10 cellular contexts compared by ENCODE assay signal in genomic region chr14:95523051-95523817, GRCh38. TPM values are rescaled to one million over a fixed set of nuclear protein-coding genes. Genes with fewer than 3 reads are reported as not detected.
DNase-seq lines count a peak whose midpoint lies in the region; ATAC-seq, FAIRE-seq and TF ChIP-seq lines count a peak whose summit lies in the region.
"Had no signal": no experiment of that assay in that cellular context is flagged by ENCODE, and none has a peak within 500 bp of the region (broad histone marks: within the 10 kb centered on the region; RNA-seq: fewer than 3 reads in every experiment).

No MANE protein-coding gene starts in this region.

- peak overlapping the region; percentile 98 for H3K27ac Mint-ChIP-seq in activated naive CD4-positive, alpha-beta T cell treated with anti-CD3 and anti-CD28 coated beads, Interleukin-2, amount 10 ng/mL, durations not matched to agents 7 days and 5 days

- H3K4me2 ChIP-seq in BLaER1 (peak overlapping the region; percentile 96), mesenchymal stem cell (ENCODE audit: low read length, poor library complexity, severe bottlenecking) (no peak overlapping the region)
- H3K4me2 ChIP-seq: KMS-11 had no signal

- peak overlapping the region; percentile 11 for H2BK120ac ChIP-seq in mesenchymal stem cell (ENCODE audit: low read depth, low read length)

- H3K14ac ChIP-seq in mesenchymal stem cell (ENCODE audit: low read length in 2 of 2) = no peak overlapping the region

- TF ChIP-seq CTCF in NB4 (IDR thresholded peaks at IDR 0.05; ENCODE audit: low read depth, low read length) (no peak), foreskin fibroblast (IDR thresholded peaks at IDR 0.05; ENCODE audit: low read depth, low read length) (no peak)

- H3K23ac ChIP-seq in mesenchymal stem cell (ENCODE audit: low read length in 2 of 2) = no peak overlapping the region

- H3K9me3 ChIP-seq in BLaER1 (no peaks in the 10 kb centered on the region), mesenchymal stem cell (ENCODE audit: control insufficient read depth, low read length) (no peaks in the 10 kb centered on the region)
- H3K9me3 ChIP-seq: adrenal gland had no signal

- peak overlapping the region; percentile 70 for H3K4me3 Mint-ChIP-seq in activated naive CD4-positive, alpha-beta T cell treated with anti-CD3 and anti-CD28 coated beads, Interleukin-2, amount 10 ng/mL, durations not matched to agents 7 days and 5 days

- H3K4ac ChIP-seq in mesenchymal stem cell (ENCODE audit: low read depth in 1 of 2, low read length in 2 of 2) = peak overlapping the region in 1 of 2 experiments; percentile 77

- TF ChIP-seq POLR2A in NB4 (IDR thresholded peaks at IDR 0.05; ENCODE audit: extremely low read depth, insufficient read length) (no peak), GM18505 (IDR thresholded peaks at IDR 0.05; ENCODE audit: borderline replicate concordance, extremely low read depth, insufficient read depth, insufficient read length) (no peak)

- peaks cover 12% of the 10 kb centered on the region for H3K79me1 ChIP-seq in mesenchymal stem cell (replicated peaks; ENCODE audit: low read length, poor library complexity, severe bottlenecking)

- 71% methylated on average over 9 of the region's 12 CpGs for WGBS in mesenchymal stem cell

- H4K8ac ChIP-seq in mesenchymal stem cell (ENCODE audit: low read length) = peak overlapping the region; percentile 16

- FAIRE-seq in frontal cortex (lab: Jason Lieb, UNC) = no peak

- POLR2A ChIA-PET in HEK293T (lab: Yijun Ruan, JAX) = interaction anchor here (1.0 to 2.8 kb wide), 2 partner anchors 8 to 10 kb away, joined by 3 to 14 read pairs; partner anchors contain the start of gene GLRX5

- no peak overlapping the region for H2BK15ac ChIP-seq in mesenchymal stem cell (ENCODE audit: low read depth, poor library complexity, severe bottlenecking)

- peaks cover 89% of the 10 kb centered on the region for H3K4me1 Mint-ChIP-seq in activated naive CD4-positive, alpha-beta T cell treated with anti-CD3 and anti-CD28 coated beads, Interleukin-2, amount 10 ng/mL, durations not matched to agents 7 days and 5 days

- peak overlapping the region; percentile 90 for H3K27ac ChIP-seq in BLaER1
- H3K27ac ChIP-seq in mesenchymal stem cell (ENCODE audit: low read length, poor library complexity, severe bottlenecking) = peak overlapping the region; percentile 7
- H3K27ac ChIP-seq: KMS-11 had no signal

- no peaks in the 10 kb centered on the region for H4K20me1 ChIP-seq in BLaER1

- peak overlapping the region; percentile 64 for H3K4me3 ChIP-seq in BLaER1
- H3K4me3 ChIP-seq in NB4 (ENCODE audit: low read depth, low read length) = peak overlapping the region; percentile 35
- no peak overlapping the region for H3K4me3 ChIP-seq in mesenchymal stem cell (ENCODE audit: insufficient read depth in 1 of 2, low read depth in 1 of 2, low read length in 2 of 2)
- no peak overlapping the region for H3K4me3 ChIP-seq in foreskin fibroblast (ENCODE audit: low read depth in 1 of 2, low read length in 2 of 2)
- H3K4me3 ChIP-seq: adrenal gland had no signal

- no peaks in the 10 kb centered on the region for H3K27me3 Mint-ChIP-seq in activated naive CD4-positive, alpha-beta T cell treated with anti-CD3 and anti-CD28 coated beads, Interleukin-2, amount 10 ng/mL, durations not matched to agents 7 days and 5 days

- peaks cover 14% of the 10 kb centered on the region for H3K36me3 Mint-ChIP-seq in activated naive CD4-positive, alpha-beta T cell treated with anti-CD3 and anti-CD28 coated beads, Interleukin-2, amount 10 ng/mL, durations not matched to agents 7 days and 5 days

- peak overlapping the region; percentile 23 for H4K91ac ChIP-seq in mesenchymal stem cell (ENCODE audit: low read length)

- CTCF ChIA-PET in activated naive CD4-positive, alpha-beta T cell treated with anti-CD3 and anti-CD28 coated beads, Interleukin-2, amount 10 ng/mL, durations not matched to agents 7 days and 5 days (lab: Charles Lee) = interaction anchor here (0.8 to 2.6 kb wide), 8 partner anchors 10 to 96 kb away, joined by 3 to 10 read pairs (median 4); partner anchors contain the start of gene GLRX5
- CTCF ChIA-PET in HEK293T (lab: Yijun Ruan, JAX) = interaction anchor here (1.1 to 1.6 kb wide), 2 partner anchors 71 to 81 kb away, joined by 3 to 6 read pairs; no protein-coding TSS in a partner anchor

- peak; percentile 66 for DNase-seq in NB4 (ENCODE audit: low read depth)
- DNase-seq in activated naive CD4-positive, alpha-beta T cell treated with anti-CD3 and anti-CD28 coated beads, Interleukin-2, amount 10 ng/mL, durations not matched to agents 7 days and 5 days = peak; percentile 68
- peak; percentile 82 for DNase-seq in mesenchymal stem cell
- no peak for DNase-seq in HEK293T (ENCODE audit: extremely low spot score)
- no peak for DNase-seq in frontal cortex (ENCODE audit: low spot score in 2 of 2)
- no peak for DNase-seq in foreskin fibroblast

- H2AK5ac ChIP-seq in mesenchymal stem cell (ENCODE audit: low read length, severe bottlenecking) = no peak overlapping the region

- peak overlapping the region; percentile 25 to 73 for H3K18ac ChIP-seq in mesenchymal stem cell (ENCODE audit: low read depth in 1 of 2, low read length in 2 of 2)

- H2BK12ac ChIP-seq in mesenchymal stem cell (ENCODE audit: low read length in 2 of 2) = peak overlapping the region; percentile 20 to 37

- ATAC-seq in GM18505 (IDR thresholded peaks at IDR 0.05; ENCODE audit: unreplicated experiment) = no peak

- H3K9ac ChIP-seq in BLaER1 (peak overlapping the region; percentile 84), mesenchymal stem cell (ENCODE audit: low read length) (peak overlapping the region; percentile 10)
- H3K9ac ChIP-seq: KMS-11 had no signal

- no peaks in the 10 kb centered on the region for H3K9me3 Mint-ChIP-seq in activated naive CD4-positive, alpha-beta T cell treated with anti-CD3 and anti-CD28 coated beads, Interleukin-2, amount 10 ng/mL, durations not matched to agents 7 days and 5 days

- peaks cover 100% of the 10 kb centered on the region for H3K4me1 ChIP-seq in BLaER1
- peaks cover 11% of the 10 kb centered on the region for H3K4me1 ChIP-seq in mesenchymal stem cell (ENCODE audit: control insufficient read depth, insufficient read depth, low read depth, low read length)

- H2BK5ac ChIP-seq in mesenchymal stem cell (ENCODE audit: low read depth, low read length, poor library complexity, severe bottlenecking) = no peak overlapping the region

- H3K27me3 ChIP-seq in BLaER1 (no peaks in the 10 kb centered on the region), mesenchymal stem cell (ENCODE audit: control insufficient read depth in 1 of 2, insufficient read depth in 1 of 2, low read length in 2 of 2) (no peaks in the 10 kb centered on the region)
- H3K27me3 ChIP-seq: adrenal gland had no signal

- H3K36me3 ChIP-seq in BLaER1 (no peaks in the 10 kb centered on the region), mesenchymal stem cell (ENCODE audit: control insufficient read depth in 1 of 2, insufficient read depth in 2 of 2, low read depth in 1 of 2, low read length in 2 of 2) (no peaks in the 10 kb centered on the region)
- H3K36me3 ChIP-seq: adrenal gland had no signal

- peak overlapping the region; percentile 10 for H2AFZ ChIP-seq in mesenchymal stem cell (ENCODE audit: low read depth, low read length)

TF ChIP-seq in HEK293T, 16 proteins besides CTCF, POLR2A, EP300 and RAD21:
- TF ChIP-seq HDGF (IDR thresholded peaks at IDR 0.05; ENCODE audit: borderline replicate concordance) = no peak
- no peak for TF ChIP-seq ARNT (IDR thresholded peaks at IDR 0.05)
- TF ChIP-seq PKNOX1 (IDR thresholded peaks at IDR 0.05) = no peak
- no peak for TF ChIP-seq ZNF384 (IDR thresholded peaks at IDR 0.05)
- no peak for TF ChIP-seq FOXM1 (IDR thresholded peaks at IDR 0.05; ENCODE audit: borderline replicate concordance)
- no peak for TF ChIP-seq NFRKB (IDR thresholded peaks at IDR 0.05)
- no peak for TF ChIP-seq ELF4 (IDR thresholded peaks at IDR 0.05)
- no peak for TF ChIP-seq L3MBTL2 (conservative IDR thresholded peaks at IDR 0.05)
- no peak for TF ChIP-seq CTBP1 (IDR thresholded peaks at IDR 0.05; ENCODE audit: borderline replicate concordance)
- TF ChIP-seq SP1 (IDR thresholded peaks at IDR 0.05) = no peak
- TF ChIP-seq SUZ12 (IDR thresholded peaks at IDR 0.05) = no peak
- TF ChIP-seq BHLHE40 (IDR thresholded peaks at IDR 0.05; ENCODE audit: borderline replicate concordance) = no peak
- no peak for TF ChIP-seq LEF1 (IDR thresholded peaks at IDR 0.05; ENCODE audit: borderline replicate concordance)
- no peak for TF ChIP-seq FOXK2 (IDR thresholded peaks at IDR 0.05)
- no peak for TF ChIP-seq FOXA1 (IDR thresholded peaks at IDR 0.05)
- TF ChIP-seq TARDBP (IDR thresholded peaks at IDR 0.05) = no peak

RNA-seq across cellular contexts. Expression of gene SYNE3, which starts 6.8 kb away (rescaled TPM):
- polyA plus RNA-seq in mesenchymal stem cell (2013, experiment 1 of 2) = 4.1 TPM
- polyA plus RNA-seq in mesenchymal stem cell (2013, experiment 2 of 2) = 3.9 TPM
- 1.2 TPM for total RNA-seq in frontal cortex

RNA-seq across cellular contexts. Expression of gene GLRX5, which starts 11.6 kb away (rescaled TPM):
- polyA plus RNA-seq in mesenchymal stem cell (2013, experiment 1 of 2) = 52.4 TPM
- polyA plus RNA-seq in mesenchymal stem cell (2013, experiment 2 of 2) = 54.4 TPM
- 31.8 TPM for total RNA-seq in frontal cortex

Comparison
In these comparisons a context has a peak if more than half of its experiments do, and no peak if none do; other contexts are left out.
1. H3K4me3 ChIP-seq: peak in BLaER1 (single experiment) and NB4 (single experiment); none in mesenchymal stem cell (0 of 2) and foreskin fibroblast (0 of 2).
2. DNase-seq: peak in NB4 (single experiment), activated naive CD4-positive, alpha-beta T cell treated with anti-CD3 and anti-CD28 coated beads, Interleukin-2, amount 10 ng/mL, durations not matched to agents 7 days and 5 days (single experiment) and mesenchymal stem cell (single experiment); none in HEK293T (single experiment), frontal cortex (0 of 2) and foreskin fibroblast (0 of 2).